ENCODE assay signal across 30 cellular contexts in genomic region chr1:33267468-33268205, GRCh38. TPM values are rescaled to one million over a fixed set of nuclear protein-coding genes. Genes with fewer than 3 reads are reported as not detected.
DNase-seq lines count a peak whose midpoint lies in the region; ATAC-seq, FAIRE-seq and TF ChIP-seq lines count a peak whose summit lies in the region.
"Had no signal": no experiment of that assay in that cellular context is flagged by ENCODE, and none has a peak within 500 bp of the region (broad histone marks: within the 10 kb centered on the region; RNA-seq: fewer than 3 reads in every experiment).

No MANE protein-coding gene starts in this region.

- TF ChIP-seq POLR2A in esophagus squamous epithelium (IDR thresholded peaks at IDR 0.05) (no peak), tibial nerve (IDR thresholded peaks at IDR 0.05) (no peak)

- peaks cover 14% of the 10 kb centered on the region for H3K36me3 Mint-ChIP-seq in astrocyte (ENCODE audit: low read depth, unreplicated experiment)
- peaks cover 24% of the 10 kb centered on the region for H3K36me3 Mint-ChIP-seq in nephron (ENCODE audit: low read depth)

- TF ChIP-seq CTCF in astrocyte (IDR thresholded peaks at IDR 0.05; ENCODE audit: insufficient read depth, low read depth, low read length) (no peak), esophagus squamous epithelium (IDR thresholded peaks at IDR 0.05) (no peak), nephron (IDR thresholded peaks at IDR 0.05; ENCODE audit: unreplicated experiment in 3 of 3) (no peak), tibial nerve (IDR thresholded peaks at IDR 0.05) (no peak)

- no peak overlapping the region for H3K4me2 ChIP-seq in astrocyte (ENCODE audit: low read length)
- H3K4me2 ChIP-seq: SK-N-SH had no signal

- 69 to 74% methylated on average over 5 of the region's 5 CpGs for WGBS in esophagus squamous epithelium, 2 donors
- WGBS in tibial nerve, 2 donors, result 75 to 82% methylated on average over 5 of the region's 5 CpGs

- ATAC-seq in GM21717 (IDR thresholded peaks at IDR 0.05; ENCODE audit: unreplicated experiment), result no peak
- ATAC-seq: activated CD4-positive, alpha-beta T cell treated with anti-CD3 and anti-CD28 coated beads for 36 hours; activated T-cell treated with anti-CD3 and anti-CD28 coated beads, Interleukin-2, amount 50 U/mL, for 4 hours; HCT116; heart right ventricle had no signal

- TF ChIP-seq EP300 in tibial nerve (IDR thresholded peaks at IDR 0.05), result no peak

- H3K4me3 ChIP-seq in astrocyte (ENCODE audit: insufficient read depth, low read depth, low read length), result no peak overlapping the region
- no peak overlapping the region for H3K4me3 ChIP-seq in esophagus squamous epithelium
- H3K4me3 ChIP-seq in tibial nerve, result no peak overlapping the region
- H3K4me3 ChIP-seq: colonic mucosa, heart right ventricle had no signal

- H3K4me1 ChIP-seq in astrocyte (ENCODE audit: insufficient read depth, low read length) (no peaks in the 10 kb centered on the region), esophagus squamous epithelium (peaks cover 11 to 95% (median 16%) of the 10 kb centered on the region in 3 donors), tibial nerve (peaks cover 0 to 91% (median 17%) of the 10 kb centered on the region in 4 donors)
- H3K4me1 ChIP-seq: colonic mucosa had no signal

- no peak for DNase-seq in astrocyte (ENCODE audit: low read depth)
- no peak for DNase-seq in esophagus squamous epithelium (lab: John Stamatoyannopoulos, UW)
- no peak for DNase-seq in cortex of kidney (lab: John Stamatoyannopoulos, UW)
- no peak for DNase-seq in tibial nerve (ENCODE audit: low spot score in 2 of 2)
- no peak for DNase-seq in NCI-H82 treated with DMSO at 0.1 percent for 48 hours (lab: John Stamatoyannopoulos, UW; ENCODE audit: unreplicated experiment)
- DNase-seq: activated CD4-positive, alpha-beta T cell treated with anti-CD3 and anti-CD28 coated beads for 36 hours; activated naive CD4-positive, alpha-beta T cell; activated T-cell treated with anti-CD3 and anti-CD28 coated beads, Interleukin-2, amount 50 U/mL, for 4 hours; brain microvascular endothelial cell; colonic mucosa; EL; endodermal cell; heart right ventricle; NCI-H1092; NCI-H187 treated with DMSO at 0.1 percent for 48 hours; NCI-H748 treated with DMSO at 0.1 percent for 48 hours; nucleus accumbens; retina; SK-N-SH; small intestine; stimulated activated CD4-positive, alpha-beta T cell treated with anti-CD3 and anti-CD28 coated beads, Interleukin-2, amount 100 ng/mL, for 24 hours; T-helper 2 cell had no signal

- peak overlapping the region; percentile 11 for H3K4me3 Mint-ChIP-seq in astrocyte (ENCODE audit: unreplicated experiment)
- no peak overlapping the region for H3K4me3 Mint-ChIP-seq in nephron
- H3K4me3 Mint-ChIP-seq: activated CD4-positive, alpha-beta T cell treated with anti-CD3 and anti-CD28 coated beads for 36 hours; activated T-cell treated with anti-CD3 and anti-CD28 coated beads, Interleukin-2, amount 50 U/mL, for 4 hours; CD14-positive monocyte; endodermal cell had no signal

- no peak overlapping the region for H2AFZ ChIP-seq in astrocyte (ENCODE audit: low read depth, low read length)

- H3K36me3 ChIP-seq in astrocyte (ENCODE audit: insufficient read depth, low read length), result no peaks in the 10 kb centered on the region
- peaks cover 0 to 46% (median 0%) of the 10 kb centered on the region in 3 donors for H3K36me3 ChIP-seq in esophagus squamous epithelium
- peaks cover 0 to 17% (median 3%) of the 10 kb centered on the region in 3 donors for H3K36me3 ChIP-seq in tibial nerve
- H3K36me3 ChIP-seq: colonic mucosa had no signal

- no peaks in the 10 kb centered on the region for H3K27me3 Mint-ChIP-seq in astrocyte (ENCODE audit: low read depth, unreplicated experiment)
- no peaks in the 10 kb centered on the region for H3K27me3 Mint-ChIP-seq in nephron (ENCODE audit: low read depth)
- H3K27me3 Mint-ChIP-seq: activated CD4-positive, alpha-beta T cell treated with anti-CD3 and anti-CD28 coated beads for 36 hours had no signal

- intact Hi-C loops in esophagus squamous epithelium (cut with DNase I), result no loop called here

- no peak for FAIRE-seq in astrocyte (lab: Jason Lieb, UNC)
- FAIRE-seq: GM19239, small intestine had no signal

- H3K27me3 ChIP-seq in astrocyte (ENCODE audit: insufficient read depth, low read length), result no peaks in the 10 kb centered on the region
- no peaks in the 10 kb centered on the region for H3K27me3 ChIP-seq in esophagus squamous epithelium
- no peaks in the 10 kb centered on the region for H3K27me3 ChIP-seq in tibial nerve
- H3K27me3 ChIP-seq: brain microvascular endothelial cell, colonic mucosa, heart right ventricle had no signal

- peaks cover 86% of the 10 kb centered on the region for H3K79me2 ChIP-seq in astrocyte (ENCODE audit: insufficient read depth, low read length)

- H3K9me3 Mint-ChIP-seq in astrocyte (ENCODE audit: unreplicated experiment), result no peaks in the 10 kb centered on the region
- H3K9me3 Mint-ChIP-seq in nephron, result no peaks in the 10 kb centered on the region
- H3K9me3 Mint-ChIP-seq: activated T-cell treated with anti-CD3 and anti-CD28 coated beads, Interleukin-2, amount 50 U/mL, for 4 hours; CD14-positive monocyte; endodermal cell had no signal

- H3K9ac ChIP-seq in astrocyte (ENCODE audit: low read length), result no peak overlapping the region
- H3K9ac ChIP-seq: SK-N-SH had no signal

- peaks cover 24% of the 10 kb centered on the region for H3K4me1 Mint-ChIP-seq in astrocyte (ENCODE audit: low read depth, unreplicated experiment)
- H3K4me1 Mint-ChIP-seq in nephron, result peaks cover 70% of the 10 kb centered on the region

- no peak overlapping the region for H3K27ac Mint-ChIP-seq in astrocyte (ENCODE audit: unreplicated experiment)
- H3K27ac Mint-ChIP-seq in nephron, result peak overlapping the region; percentile 24 to 76 (median 69)
- H3K27ac Mint-ChIP-seq: activated CD4-positive, alpha-beta T cell treated with anti-CD3 and anti-CD28 coated beads for 36 hours had no signal

- H3K27ac ChIP-seq in astrocyte (ENCODE audit: low read depth, low read length) (no peak overlapping the region), esophagus squamous epithelium (peak overlapping the region in 3 of 4 donors; percentile 8 to 77 (median 55)), tibial nerve (peak overlapping the region in 1 of 4 donors; percentile 77)
- H3K27ac ChIP-seq: brain microvascular endothelial cell, colonic mucosa had no signal

- no peaks in the 10 kb centered on the region for H3K9me3 ChIP-seq in astrocyte (ENCODE audit: insufficient read depth, low read depth, low read length)
- no peaks in the 10 kb centered on the region for H3K9me3 ChIP-seq in esophagus squamous epithelium
- no peaks in the 10 kb centered on the region for H3K9me3 ChIP-seq in tibial nerve
- H3K9me3 ChIP-seq: colonic mucosa, heart right ventricle, SK-N-SH had no signal

- peaks cover 96% of the 10 kb centered on the region for H4K20me1 ChIP-seq in astrocyte (ENCODE audit: insufficient read depth, low read length)

RNA-seq across cellular contexts. Expression of gene ZNF362, which starts 11.3 kb away (rescaled TPM):
- total RNA-seq in astrocyte (38.7 and 43.8 TPM in 2 replicates), esophagus squamous epithelium (10 to 100 TPM in 3 of 4 donors, 1 to 10 TPM in 1; 3.6 to 18.9 (median 13.7) TPM), tibial nerve (10 to 100 TPM; 14.7 to 21.8 (median 17.3) TPM)

RNA-seq across cellular contexts. Expression of gene A3GALT2, which starts 53.3 kb away (rescaled TPM):
- not detected in 2 replicates for total RNA-seq in astrocyte
- not detected for total RNA-seq in esophagus squamous epithelium
- under 1 TPM in 2 of 4 donors, not detected in 2; 0.42 to 0.66 TPM for total RNA-seq in tibial nerve
- total RNA-seq: activated CD4-positive, alpha-beta T cell treated with anti-CD3 and anti-CD28 coated beads for 36 hours; activated CD8-positive, alpha-beta memory T cell treated with anti-CD3 and anti-CD28 coated beads for 36 hours; colonic mucosa; endodermal cell; liver; temporal lobe had no signal
